ENCODE assay signal across 8 cellular contexts in the genomic region with DNA sequence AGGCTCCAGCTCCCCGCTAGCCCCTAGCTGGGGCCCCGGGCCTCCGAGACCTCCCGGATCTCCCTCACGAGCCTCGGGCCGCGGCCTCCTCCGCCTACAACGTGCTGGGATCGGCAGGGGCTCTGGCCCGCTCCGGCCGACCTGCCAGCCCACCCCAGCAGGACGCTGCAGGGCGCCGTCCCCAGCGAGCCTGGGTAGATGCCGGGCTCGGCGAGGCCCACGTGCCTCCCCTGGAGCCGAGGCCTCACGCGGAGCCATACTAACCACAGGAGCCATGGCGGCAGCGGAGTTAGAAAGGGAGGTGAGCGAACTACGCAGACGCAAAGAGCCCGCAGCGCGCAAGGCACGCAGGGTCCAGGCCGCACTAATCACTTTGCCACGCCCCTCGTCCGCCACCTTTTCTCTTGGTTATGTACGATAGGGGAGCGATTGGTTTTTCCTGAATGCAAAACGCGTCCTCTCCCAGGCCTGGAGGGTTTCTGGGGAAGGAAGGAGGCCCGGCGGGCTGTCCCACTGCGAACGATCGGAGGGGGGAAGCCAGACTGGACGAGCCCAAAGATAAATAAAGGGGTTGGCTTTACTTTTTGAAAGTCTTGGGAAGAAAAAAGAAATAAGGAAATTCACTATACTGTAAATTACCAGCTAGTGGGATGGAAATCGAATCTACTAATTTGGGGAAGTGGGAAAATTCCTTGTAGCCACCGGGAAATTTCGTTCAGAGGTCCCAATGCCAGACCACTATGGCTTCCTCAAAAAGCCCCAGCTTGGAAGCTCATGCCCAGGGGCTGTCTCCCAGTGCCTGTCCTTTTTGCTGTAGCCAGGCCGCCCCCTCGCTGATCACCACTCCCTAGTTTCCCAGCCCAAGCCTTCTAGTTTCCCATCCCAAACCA. TPM values are rescaled to one million over a fixed set of nuclear protein-coding genes. Genes with fewer than 3 reads are reported as not detected.
DNase-seq lines count a peak whose midpoint lies in the region; ATAC-seq and TF ChIP-seq lines count a peak whose summit lies in the region.

A gene (minus strand): TSS at position 298 of the 890 bp plus-strand sequence. CDS start 22 bp downstream, at position 276.

- peak within 1 kb of the TSS; percentile 95 for H3K27ac Mint-ChIP-seq in activated T-cell treated with anti-CD3 and anti-CD28 coated beads, Interleukin-2, amount 50 U/mL, for 24 hours

- peak within 1 kb of the TSS; percentile 91 for H3K4me3 Mint-ChIP-seq in activated T-cell treated with anti-CD3 and anti-CD28 coated beads, Interleukin-2, amount 50 U/mL, for 24 hours

- H3K4me3 ChIP-seq in epithelial cell of proximal tubule (ENCODE audit: low read depth, low read length) = peak within 1 kb of the TSS; percentile 78

- no peaks in the 10 kb centered on the region for H3K9me3 Mint-ChIP-seq in activated T-cell treated with anti-CD3 and anti-CD28 coated beads, Interleukin-2, amount 50 U/mL, for 24 hours

- peak; percentile 94 for ATAC-seq in GM21717 (IDR thresholded peaks at IDR 0.05; ENCODE audit: unreplicated experiment)

- DNase-seq in DMS153 treated with DMSO at 0.1 percent for 48 hours (lab: John Stamatoyannopoulos, UW; ENCODE audit: unreplicated experiment) = peak; percentile 98
- DNase-seq in KBM-7 = peak; percentile 99
- peak; percentile 96 for DNase-seq in activated T-cell treated with anti-CD3 and anti-CD28 coated beads, Interleukin-2, amount 50 U/mL, for 24 hours
- DNase-seq in epithelial cell of proximal tubule (ENCODE audit: low read depth) = peak; percentile 91
- peak; percentile 99 for DNase-seq in mucosa of gallbladder (ENCODE audit: low spot score)
- peak; percentile 94 to 97 for DNase-seq in stimulated activated CD8-positive, alpha-beta memory T cell treated with anti-CD3 and anti-CD28 coated beads, Interleukin-4, amount 100 ng/mL, for 4 hours (ENCODE audit: low read depth in 2 of 2, low spot score in 1 of 2)

- peaks cover 43% of the 10 kb centered on the region for H3K4me1 Mint-ChIP-seq in activated T-cell treated with anti-CD3 and anti-CD28 coated beads, Interleukin-2, amount 50 U/mL, for 24 hours (ENCODE audit: low read depth)

- no peaks in the 10 kb centered on the region for H3K27me3 Mint-ChIP-seq in activated T-cell treated with anti-CD3 and anti-CD28 coated beads, Interleukin-2, amount 50 U/mL, for 24 hours

- H3K36me3 Mint-ChIP-seq in activated T-cell treated with anti-CD3 and anti-CD28 coated beads, Interleukin-2, amount 50 U/mL, for 24 hours (ENCODE audit: low read depth) = peaks cover 46% of the 10 kb centered on the region

- no peak for TF ChIP-seq CTCF in epithelial cell of proximal tubule (conservative IDR thresholded peaks at IDR 0.05; ENCODE audit: low read depth, low read length)

- in situ Hi-C loops in KBM-7 (cut with MboI; ENCODE audit: low pct_unique_long_range_greater_than_20kb, low sequenced_read_pairs) = no loop called here

TF ChIP-seq in PFSK-1, 5 proteins besides CTCF, POLR2A, EP300 and RAD21:
- TF ChIP-seq FOXP2 (optimal IDR thresholded peaks at IDR 0.05; ENCODE audit: borderline replicate concordance, extremely low read depth, extremely low read length, insufficient read depth) (no peak), POLR2AphosphoS5 (IDR thresholded peaks at IDR 0.05; ENCODE audit: low read depth, low read length) (peak; percentile 95), SIN3A (IDR thresholded peaks at IDR 0.05; ENCODE audit: borderline replicate concordance, insufficient read depth, low read length) (0 out of 2 replicates have a peak, but pooled peaks have one; percentile 20), TAF1 (IDR thresholded peaks at IDR 0.05; ENCODE audit: borderline replicate concordance, insufficient read depth, low read length) (peak; percentile 84)
- TF ChIP-seq, protein P1, sequence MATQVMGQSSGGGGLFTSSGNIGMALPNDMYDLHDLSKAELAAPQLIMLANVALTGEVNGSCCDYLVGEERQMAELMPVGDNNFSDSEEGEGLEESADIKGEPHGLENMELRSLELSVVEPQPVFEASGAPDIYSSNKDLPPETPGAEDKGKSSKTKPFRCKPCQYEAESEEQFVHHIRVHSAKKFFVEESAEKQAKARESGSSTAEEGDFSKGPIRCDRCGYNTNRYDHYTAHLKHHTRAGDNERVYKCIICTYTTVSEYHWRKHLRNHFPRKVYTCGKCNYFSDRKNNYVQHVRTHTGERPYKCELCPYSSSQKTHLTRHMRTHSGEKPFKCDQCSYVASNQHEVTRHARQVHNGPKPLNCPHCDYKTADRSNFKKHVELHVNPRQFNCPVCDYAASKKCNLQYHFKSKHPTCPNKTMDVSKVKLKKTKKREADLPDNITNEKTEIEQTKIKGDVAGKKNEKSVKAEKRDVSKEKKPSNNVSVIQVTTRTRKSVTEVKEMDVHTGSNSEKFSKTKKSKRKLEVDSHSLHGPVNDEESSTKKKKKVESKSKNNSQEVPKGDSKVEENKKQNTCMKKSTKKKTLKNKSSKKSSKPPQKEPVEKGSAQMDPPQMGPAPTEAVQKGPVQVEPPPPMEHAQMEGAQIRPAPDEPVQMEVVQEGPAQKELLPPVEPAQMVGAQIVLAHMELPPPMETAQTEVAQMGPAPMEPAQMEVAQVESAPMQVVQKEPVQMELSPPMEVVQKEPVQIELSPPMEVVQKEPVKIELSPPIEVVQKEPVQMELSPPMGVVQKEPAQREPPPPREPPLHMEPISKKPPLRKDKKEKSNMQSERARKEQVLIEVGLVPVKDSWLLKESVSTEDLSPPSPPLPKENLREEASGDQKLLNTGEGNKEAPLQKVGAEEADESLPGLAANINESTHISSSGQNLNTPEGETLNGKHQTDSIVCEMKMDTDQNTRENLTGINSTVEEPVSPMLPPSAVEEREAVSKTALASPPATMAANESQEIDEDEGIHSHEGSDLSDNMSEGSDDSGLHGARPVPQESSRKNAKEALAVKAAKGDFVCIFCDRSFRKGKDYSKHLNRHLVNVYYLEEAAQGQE (IDR thresholded peaks at IDR 0.05; ENCODE audit: insufficient read depth in 1 of 2, low read depth in 2 of 2, low read length in 2 of 2) = 0 out of 4 replicates have a peak, but pooled peaks of 1 of the 2 experiments have one; percentile 14

RNA-seq across cellular contexts. Expression of the gene that starts here (rescaled TPM):
- polyA plus RNA-seq in PFSK-1 (2012; ENCODE audit: insufficient read length, low read depth) = 273 TPM
- 202 and 341 TPM in 2 replicates for total RNA-seq in epithelial cell of proximal tubule
- total RNA-seq in mucosa of gallbladder = 282 TPM

Comparison
In these comparisons a context has a peak if more than half of its experiments do, and no peak if none do; other contexts are left out.
1. Peak in every context shown above with its lines: DNase-seq, ATAC-seq and H3K4me3 ChIP-seq.